Comparison of ENCODE assay signal across 10 cellular contexts in genomic region chr9:83218411-83219090, GRCh38.
A peak's percentile ranks its signal among the peaks of the same experiment; 100 is the strongest.
DNase-seq lines count a peak whose midpoint lies in the region; ATAC-seq, FAIRE-seq and TF ChIP-seq lines count a peak whose summit lies in the region.
"Had no signal": no experiment of that assay in that cellular context is flagged by ENCODE, and none has a peak within 500 bp of the region (broad histone marks: within the 10 kb centered on the region; RNA-seq: fewer than 3 reads in every experiment).

No MANE protein-coding gene starts in this region.

- H3K27me3 ChIP-seq in left ventricle myocardium inferior (ENCODE audit: low read depth) (no peaks in the 10 kb centered on the region), endothelial cell of umbilical vein (ENCODE audit: control insufficient read depth in 2 of 2, insufficient read depth in 2 of 2, low read length in 2 of 2) (no peaks in the 10 kb centered on the region), neuron (ENCODE audit: insufficient read depth, low read length) (no peaks in the 10 kb centered on the region), vagina (no peaks in the 10 kb centered on the region)

- TF ChIP-seq CTCF in left ventricle myocardium inferior (IDR thresholded peaks at IDR 0.05; ENCODE audit: borderline replicate concordance): no peak
- no peak for TF ChIP-seq CTCF in endothelial cell of umbilical vein (IDR thresholded peaks at IDR 0.05; ENCODE audit: extremely low read depth in 1 of 2, insufficient read depth in 1 of 2, low read depth in 1 of 2, low read length in 2 of 2)
- TF ChIP-seq CTCF in vagina (IDR thresholded peaks at IDR 0.05): no peak

- intact Hi-C loops in left ventricle myocardium inferior (cut with micrococcal nuclease) (loop anchor here (10.0 kb wide), 1 partner anchor 116 kb away; no protein-coding TSS in a partner anchor), cardiac septum (cut with DNase I) (loop anchor here (2.0 to 5.0 kb wide), 3 partner anchors 49 to 320 kb away; partner anchors contain the start of gene FRMD3), endothelial cell of umbilical vein (cut with micrococcal nuclease) (loop anchor here (1.0 to 10.0 kb wide), 9 partner anchors 49 to 696 kb away; partner anchors contain the start of genes FRMD3 and UBQLN1), vagina (cut with DNase I) (no loop called here)

- BruUV-seq in endothelial cell of umbilical vein (replicated peaks; lab: Mats Ljungman, UMichigan): no TSS peak

- TF ChIP-seq POLR2A in endothelial cell of umbilical vein (IDR thresholded peaks at IDR 0.05; ENCODE audit: low read depth, low read length) (no peak), vagina (IDR thresholded peaks at IDR 0.05) (no peak)

- H3K4me2 ChIP-seq in endothelial cell of umbilical vein (ENCODE audit: insufficient read depth, low read length): peak overlapping the region; percentile 85

- H3K36me3 ChIP-seq in left ventricle myocardium inferior (no peaks in the 10 kb centered on the region), endothelial cell of umbilical vein (ENCODE audit: control insufficient read depth in 2 of 2, extremely low read depth in 1 of 2, insufficient read depth in 2 of 2, low read length in 2 of 2) (no peaks in the 10 kb centered on the region), neuron (ENCODE audit: insufficient read depth, low read length) (no peaks in the 10 kb centered on the region), vagina (no peaks in the 10 kb centered on the region)

- CTCF ChIA-PET in endothelial cell of umbilical vein (lab: Charles Lee): interaction anchor here (0.7 to 1.5 kb wide), 3 partner anchors 115 to 326 kb away, joined by 3 to 4 read pairs (median 4); partner anchors contain the start of gene FRMD3

- no peaks in the 10 kb centered on the region for H3K9me1 ChIP-seq in endothelial cell of umbilical vein (replicated peaks; ENCODE audit: control insufficient read depth, extremely low read depth, insufficient read depth, low read length)

- POLR2A ChIA-PET in endothelial cell of umbilical vein (lab: Charles Lee): no interaction called here

- H3K9me3 ChIP-seq in left ventricle myocardium inferior (replicated peaks) (no peaks in the 10 kb centered on the region), endothelial cell of umbilical vein (replicated peaks; ENCODE audit: control insufficient read depth, insufficient read depth, low read length) (no peaks in the 10 kb centered on the region), neuron (ENCODE audit: low read length) (no peaks in the 10 kb centered on the region), vagina (no peaks in the 10 kb centered on the region)

- H3K27ac ChIP-seq in left ventricle myocardium inferior (replicated peaks) (peak overlapping the region; percentile 88), endothelial cell of umbilical vein (ENCODE audit: insufficient read depth, low read depth, low read length) (no peak overlapping the region), vagina (no peak overlapping the region)
- H3K27ac ChIP-seq: foreskin keratinocyte had no signal

- no peak for DNase-seq in left ventricle myocardium inferior
- DNase-seq in cardiac septum (ENCODE audit: low spot score): no peak
- no peak for DNase-seq in endothelial cell of umbilical vein (ENCODE audit: low read depth, low spot score)
- no peak for DNase-seq in vagina (ENCODE audit: extremely low spot score in 2 of 2)
- DNase-seq in NCI-H748 (lab: John Stamatoyannopoulos, UW; ENCODE audit: unreplicated experiment): no peak
- DNase-seq in CD1c-positive myeloid dendritic cell (ENCODE audit: extremely low spot score): no peak
- DNase-seq: NK-92 treated with Interleukin-12 subunit alpha and Interleukin-12 subunit beta, amount 100 ng/mL, for 24 hours had no signal

- H3K9ac ChIP-seq in endothelial cell of umbilical vein (replicated peaks; ENCODE audit: extremely low read depth, insufficient read depth, low read length): peak overlapping the region; percentile 90

- no peak for ATAC-seq in GM19452 (IDR thresholded peaks at IDR 0.05; ENCODE audit: unreplicated experiment)

- H3K4me3 ChIP-seq in left ventricle myocardium inferior (peak overlapping the region; percentile 73), endothelial cell of umbilical vein (replicated peaks in 1 of 3; ENCODE audit: insufficient read depth in 1 of 3, low read depth in 1 of 3, low read length in 3 of 3) (peak overlapping the region in 1 of 3 experiments; percentile 98), neuron (ENCODE audit: low read length) (peak overlapping the region; percentile 83), vagina (peak overlapping the region; percentile 44 to 48)

- H3K79me2 ChIP-seq in endothelial cell of umbilical vein (ENCODE audit: control insufficient read depth, insufficient read depth, low read length): no peaks in the 10 kb centered on the region

- no peak overlapping the region for H2AFZ ChIP-seq in endothelial cell of umbilical vein (ENCODE audit: low read depth, low read length)
- no peak overlapping the region for H2AFZ ChIP-seq in neuron (ENCODE audit: low read depth, low read length)

- peaks cover 35% of the 10 kb centered on the region for H3K4me1 ChIP-seq in left ventricle myocardium inferior
- H3K4me1 ChIP-seq in endothelial cell of umbilical vein (ENCODE audit: control insufficient read depth, extremely low read depth, insufficient read depth, low read length): peaks cover 23% of the 10 kb centered on the region
- H3K4me1 ChIP-seq in neuron (ENCODE audit: insufficient read depth, low read length): peaks cover 12% of the 10 kb centered on the region
- H3K4me1 ChIP-seq in vagina: peaks cover 15% of the 10 kb centered on the region
- H3K4me1 ChIP-seq: foreskin keratinocyte had no signal

- dilution Hi-C loops in endothelial cell of umbilical vein (cut with MboI; ENCODE audit: extremely low pct_ligation_motif_present, low sequenced_read_pairs): no loop called here

- no peak for FAIRE-seq in endothelial cell of umbilical vein (lab: Jason Lieb, UNC)

- H4K20me1 ChIP-seq in endothelial cell of umbilical vein (replicated peaks; ENCODE audit: control insufficient read depth, extremely low read depth, insufficient read depth, low read length): no peaks in the 10 kb centered on the region

TF ChIP-seq in endothelial cell of umbilical vein, 7 proteins besides CTCF, POLR2A, EP300 and RAD21:
- TF ChIP-seq FOS (IDR thresholded peaks at IDR 0.05; ENCODE audit: borderline replicate concordance, insufficient read depth, low read length) (no peak), MAX (IDR thresholded peaks at IDR 0.05; ENCODE audit: insufficient read depth, insufficient read length) (no peak), JUN (IDR thresholded peaks at IDR 0.05; ENCODE audit: borderline replicate concordance, insufficient read depth, insufficient read length, low read depth) (no peak), EZH2 (IDR thresholded peaks at IDR 0.05; ENCODE audit: borderline replicate concordance, low read depth, low read length, severe bottlenecking) (no peak), POLR2AphosphoS5 (IDR thresholded peaks at IDR 0.05; ENCODE audit: insufficient read depth, low read depth, low read length) (no peak), MYC (IDR thresholded peaks at IDR 0.05; ENCODE audit: low read depth, low read length) (no peak), GATA2 (IDR thresholded peaks at IDR 0.05; ENCODE audit: insufficient read depth, insufficient read length, low read depth, low read length) (no peak)
